ENCODE assay signal across 17 cellular contexts in genomic region chr9:70222354-70222753, GRCh38. TPM values are rescaled to one million over a fixed set of nuclear protein-coding genes. Genes with fewer than 3 reads are reported as not detected.
DNase-seq lines count a peak whose midpoint lies in the region; ATAC-seq, FAIRE-seq and TF ChIP-seq lines count a peak whose summit lies in the region.
"Had no signal": no experiment of that assay in that cellular context is flagged by ENCODE, and none has a peak within 500 bp of the region (broad histone marks: within the 10 kb centered on the region; RNA-seq: fewer than 3 reads in every experiment).

No MANE protein-coding gene starts in this region.

- H3K9ac ChIP-seq in IMR-90 (ENCODE audit: low read depth, low read length): no peak overlapping the region

- WGBS in IMR-90 (ENCODE audit: extremely low coverage in 2 of 2, insufficient read length in 1 of 2), 2 experiments: no CpG with 5 or more reads among the region's 1 CpG

- TF ChIP-seq POLR2A in IMR-90 (IDR thresholded peaks at IDR 0.05; ENCODE audit: low read depth, low read length): no peak

- no peak overlapping the region for H3K18ac ChIP-seq in IMR-90 (ENCODE audit: low read depth, low read length)

- no peak overlapping the region for H3K4me3 ChIP-seq in IMR-90 (ENCODE audit: insufficient read depth, low read depth, low read length)
- H3K4me3 ChIP-seq in osteoblast (ENCODE audit: insufficient read depth, low read length): no peak overlapping the region
- no peak overlapping the region for H3K4me3 ChIP-seq in SJCRH30
- H3K4me3 ChIP-seq: A549, GM12878 had no signal

- no peak for TF ChIP-seq CTCF in IMR-90 (conservative IDR thresholded peaks at IDR 0.05; ENCODE audit: low read depth, low read length)
- no peak for TF ChIP-seq CTCF in osteoblast (IDR thresholded peaks at IDR 0.05; ENCODE audit: extremely low read depth, low read depth, low read length)

- no peak overlapping the region for H2AK9ac ChIP-seq in IMR-90 (replicated peaks; ENCODE audit: low read depth, low read length, poor library complexity)

- H3K4me1 ChIP-seq in IMR-90 (ENCODE audit: control insufficient read depth, insufficient read depth, low read length): peaks cover 2% of the 10 kb centered on the region
- H3K4me1 ChIP-seq in osteoblast (ENCODE audit: insufficient read depth, low read length): peaks cover 13% of the 10 kb centered on the region
- no peaks in the 10 kb centered on the region for H3K4me1 ChIP-seq in SJCRH30
- H3K4me1 ChIP-seq: A549 had no signal

- FAIRE-seq in GM19239 (lab: Jason Lieb, UNC): no peak
- FAIRE-seq: A549, D721Med, GM12878, H1 had no signal

- no peak overlapping the region for H3K23ac ChIP-seq in IMR-90 (ENCODE audit: low read depth, low read length)

- DNase-seq in GM03348 (ENCODE audit: low spot score): peak; percentile 12
- peak; percentile 43 for DNase-seq in IMR-90
- peak; percentile 13 for DNase-seq in osteoblast (ENCODE audit: insufficient read length, low spot score, missing footprints)
- no peak for DNase-seq in GM19239 (ENCODE audit: insufficient read length, low spot score)
- DNase-seq in H4 (ENCODE audit: low spot score): no peak
- DNase-seq in T-helper 9 cell: no peak
- no peak for DNase-seq in SJCRH30
- DNase-seq: CD8-positive, alpha-beta T cell; COR-L47; DMS153; DMS79 treated with DMSO at 0.1 percent for 48 hours; KG1 had no signal

- H4K91ac ChIP-seq in IMR-90 (ENCODE audit: insufficient read depth, low read depth, low read length): no peak overlapping the region

- no peaks in the 10 kb centered on the region for H3K79me2 ChIP-seq in osteoblast (ENCODE audit: insufficient read depth, low read length)

- no peak for TF ChIP-seq RAD21 in IMR-90 (IDR thresholded peaks at IDR 0.05; ENCODE audit: low read length)

- intact Hi-C loops in IMR-90 (cut with micrococcal nuclease): loop anchor here (10.0 kb wide), 3 partner anchors 338 to 548 kb away; partner anchors contain the start of gene APBA1

- no peak overlapping the region for H3K27ac ChIP-seq in IMR-90 (ENCODE audit: insufficient read depth, low read length)
- H3K27ac ChIP-seq in osteoblast (ENCODE audit: low read depth, low read length): no peak overlapping the region
- no peak overlapping the region for H3K27ac ChIP-seq in SJCRH30
- H3K27ac ChIP-seq: A549 had no signal

- H3K79me1 ChIP-seq in IMR-90 (ENCODE audit: low read depth in 1 of 2, low read length in 2 of 2): peaks cover 0 to 3% of the 10 kb centered on the region in 2 experiments; a peak in 2 of 4 replicates

- no TSS peak for BruUV-seq in IMR-90 (replicated peaks; lab: Mats Ljungman, UMichigan)

- no peak overlapping the region for H2BK120ac ChIP-seq in IMR-90 (ENCODE audit: low read depth, low read length)

- no peaks in the 10 kb centered on the region for H3K36me3 ChIP-seq in IMR-90 (ENCODE audit: control insufficient read depth, insufficient read depth, low read length)
- no peaks in the 10 kb centered on the region for H3K36me3 ChIP-seq in osteoblast (ENCODE audit: insufficient read depth, low read length)
- no peaks in the 10 kb centered on the region for H3K36me3 ChIP-seq in SJCRH30

- no peaks in the 10 kb centered on the region for H3K27me3 ChIP-seq in IMR-90 (ENCODE audit: control insufficient read depth, insufficient read depth, low read length)
- H3K27me3 ChIP-seq in osteoblast (ENCODE audit: insufficient read depth, low read length): no peaks in the 10 kb centered on the region
- no peaks in the 10 kb centered on the region for H3K27me3 ChIP-seq in SJCRH30

- no peak overlapping the region for H2AK5ac ChIP-seq in IMR-90 (ENCODE audit: low read depth, low read length)

- POLR2A ChIA-PET in IMR-90 (lab: Charles Lee; ENCODE audit: unreplicated experiment): no interaction called here

- in situ Hi-C loops in IMR-90 (cut with MboI; ENCODE audit: low sequenced_read_pairs): loop anchor here (10.0 kb wide), 2 partner anchors 108 to 798 kb away; no protein-coding TSS in a partner anchor

- H3K56ac ChIP-seq in IMR-90 (ENCODE audit: extremely low read depth, insufficient read depth, low read length): no peak overlapping the region

- CTCF ChIA-PET in IMR-90 (lab: Yijun Ruan, JAX): interaction anchor here (0.7 kb wide), 1 partner anchor 101 kb away, joined by 4 read pairs; no protein-coding TSS in a partner anchor

- ATAC-seq in IMR-90 (ENCODE audit: low read depth): peak; percentile 50
- ATAC-seq: A549; CD8-positive, alpha-beta T cell; GM12878; HCT116 had no signal

- H3K4ac ChIP-seq in IMR-90 (ENCODE audit: low read depth, low read length): no peak overlapping the region

- H2BK20ac ChIP-seq in IMR-90 (ENCODE audit: low read depth, low read length): no peak overlapping the region; the same call in 1 of the 2 replicates

- no peaks in the 10 kb centered on the region for H4K20me1 ChIP-seq in IMR-90 (ENCODE audit: insufficient read depth, low read length)
- H4K20me1 ChIP-seq in osteoblast (ENCODE audit: insufficient read depth, low read length): no peaks in the 10 kb centered on the region

- no peak overlapping the region for H4K8ac ChIP-seq in IMR-90 (ENCODE audit: low read depth in 2 of 2, low read length in 2 of 2)

- H4K5ac ChIP-seq in IMR-90 (ENCODE audit: low read depth, low read length): no peak overlapping the region

- dilution Hi-C loops in IMR-90 (cut with HindIII; ENCODE audit: low sequenced_read_pairs, unreplicated experiment): no loop called here

- no peak overlapping the region for H2BK5ac ChIP-seq in IMR-90 (ENCODE audit: low read depth, low read length, poor library complexity, severe bottlenecking)

- no peaks in the 10 kb centered on the region for H3K9me3 ChIP-seq in IMR-90 (ENCODE audit: control insufficient read depth, insufficient read depth, low read length)
- no peaks in the 10 kb centered on the region for H3K9me3 ChIP-seq in osteoblast (ENCODE audit: low read depth, low read length)
- no peaks in the 10 kb centered on the region for H3K9me3 ChIP-seq in SJCRH30 (replicated peaks)
- H3K9me3 ChIP-seq: A549 had no signal

- no peak overlapping the region for H2BK15ac ChIP-seq in IMR-90 (ENCODE audit: low read depth, low read length)

- H3K14ac ChIP-seq in IMR-90 (replicated peaks; ENCODE audit: low read depth, low read length): no peak overlapping the region

- H3K4me2 ChIP-seq in IMR-90 (ENCODE audit: low read depth, low read length) (no peak overlapping the region), osteoblast (ENCODE audit: insufficient read depth, low read length) (peak overlapping the region; percentile 21)
- H3K4me2 ChIP-seq: A549 had no signal

- H3K9me1 ChIP-seq in IMR-90 (ENCODE audit: insufficient read depth, low read length): 0 out of 2 replicates have a peak, but pooled peaks cover 9% of the 10 kb centered on the region

- no peak overlapping the region for H2AFZ ChIP-seq in IMR-90 (replicated peaks; ENCODE audit: low read length, poor library complexity)
- H2AFZ ChIP-seq in osteoblast (ENCODE audit: low read length): no peak overlapping the region

TF ChIP-seq in IMR-90, 13 proteins besides CTCF, POLR2A, EP300 and RAD21:
- TF ChIP-seq FOS (IDR thresholded peaks at IDR 0.05; ENCODE audit: low read depth, low read length) (no peak), CHD1 (IDR thresholded peaks at IDR 0.05; ENCODE audit: low read depth, low read length) (no peak), SMC3 (IDR thresholded peaks at IDR 0.05; ENCODE audit: low read depth, low read length) (no peak), RFX5 (IDR thresholded peaks at IDR 0.05; ENCODE audit: low read depth, low read length) (no peak), ELK1 (IDR thresholded peaks at IDR 0.05; ENCODE audit: borderline replicate concordance, low read depth, low read length) (no peak), MAFK (IDR thresholded peaks at IDR 0.05; ENCODE audit: low read depth, low read length) (no peak), MXI1 (IDR thresholded peaks at IDR 0.05; ENCODE audit: borderline replicate concordance, low read depth, low read length) (no peak), RCOR1 (IDR thresholded peaks at IDR 0.05; ENCODE audit: insufficient replicate concordance, low read length) (no peak), NFE2L2 (IDR thresholded peaks at IDR 0.05; ENCODE audit: low read depth, low read length) (no peak), BHLHE40 (IDR thresholded peaks at IDR 0.05; ENCODE audit: low read depth, low read length) (no peak), MAZ (IDR thresholded peaks at IDR 0.05; ENCODE audit: borderline replicate concordance, low read depth, low read length) (no peak), CEBPB (IDR thresholded peaks at IDR 0.05; ENCODE audit: low read depth, low read length) (no peak)
- TF ChIP-seq, protein P1, sequence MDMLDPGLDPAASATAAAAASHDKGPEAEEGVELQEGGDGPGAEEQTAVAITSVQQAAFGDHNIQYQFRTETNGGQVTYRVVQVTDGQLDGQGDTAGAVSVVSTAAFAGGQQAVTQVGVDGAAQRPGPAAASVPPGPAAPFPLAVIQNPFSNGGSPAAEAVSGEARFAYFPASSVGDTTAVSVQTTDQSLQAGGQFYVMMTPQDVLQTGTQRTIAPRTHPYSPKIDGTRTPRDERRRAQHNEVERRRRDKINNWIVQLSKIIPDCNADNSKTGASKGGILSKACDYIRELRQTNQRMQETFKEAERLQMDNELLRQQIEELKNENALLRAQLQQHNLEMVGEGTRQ (IDR thresholded peaks at IDR 0.05; ENCODE audit: low read depth, low read length): no peak

RNA-seq across cellular contexts. Expression of gene SMC5, which starts 36.4 kb away (rescaled TPM):
- total RNA-seq in IMR-90 (2012; rRNA removed) (12.0 and 25.8 TPM in 2 replicates), osteoblast (25.6 and 28.6 TPM in 2 replicates)
- 10.4 and 13.3 TPM in 2 replicates for polyA plus RNA-seq in IMR-90 (2012; rRNA removed)
- 1.6 and 2.3 TPM in 2 replicates for polyA plus RNA-seq in IMR-90 (2012; cell fraction: cytosol; rRNA removed)
- 5.2 and 23.3 TPM in 2 replicates for polyA plus RNA-seq in IMR-90 (2012; cell fraction: nucleus; rRNA removed; ENCODE audit: low replicate concordance)
- total RNA-seq in H4 (2014; rRNA removed; shearing (Covaris generic)): 10.8 and 15.3 TPM in 2 replicates
- 56.8 and 65.0 TPM in 2 replicates for total RNA-seq in SJCRH30 (2014; rRNA removed; shearing (Covaris generic))

Comparison
In these comparisons a context has a peak if more than half of its experiments do, and no peak if none do; other contexts are left out.
1. DNase-seq: peak in GM03348 (single experiment), IMR-90 (single experiment) and osteoblast (single experiment); none in GM19239 (single experiment), H4 (single experiment), T-helper 9 cell (single experiment) and SJCRH30 (0 of 2).